In genomic region chr10:11827006-11827405, GRCh38 we compare ENCODE assay signal across 2 cellular contexts.
TF ChIP-seq lines count a peak whose summit lies in the region.

No MANE protein-coding gene starts in this region.

TF ChIP-seq in liver, 16 proteins besides CTCF, POLR2A, EP300 and RAD21 (continued from another document):
- no peak for TF ChIP-seq REST (IDR thresholded peaks at IDR 0.05)
- no peak for TF ChIP-seq HNF4A (conservative IDR thresholded peaks at IDR 0.05)
- no peak for TF ChIP-seq MAX (IDR thresholded peaks at IDR 0.05)
- no peak for TF ChIP-seq ZBTB33 (IDR thresholded peaks at IDR 0.05)
- TF ChIP-seq ATF3 (IDR thresholded peaks at IDR 0.05): no peak
- TF ChIP-seq JUND (IDR thresholded peaks at IDR 0.05): no peak
- no peak for TF ChIP-seq YY1 (IDR thresholded peaks at IDR 0.05)
- TF ChIP-seq FOXA2 (IDR thresholded peaks at IDR 0.05): no peak
- no peak for TF ChIP-seq SP1 (IDR thresholded peaks at IDR 0.05)
TF ChIP-seq in liver: peak in this region for 0.

TF ChIP-seq in HepG2, 621 proteins besides CTCF, POLR2A, EP300 and RAD21 (continued from another document):
- TF ChIP-seq DNMT1 (CRISPR knock-in tag; IDR thresholded peaks at IDR 0.05) (no peak), HDAC6 (IDR thresholded peaks at IDR 0.05; ENCODE audit: low read depth, low read length) (no peak), TEAD3 (CRISPR knock-in tag; optimal IDR thresholded peaks at IDR 0.05; ENCODE audit: borderline replicate concordance) (no peak), ZNF770 (CRISPR knock-in tag; IDR thresholded peaks at IDR 0.05) (no peak; the same call in 1 of the 2 replicates), ZBTB4 (CRISPR knock-in tag; IDR thresholded peaks at IDR 0.05; ENCODE audit: borderline replicate concordance) (no peak), PTBP1 (IDR thresholded peaks at IDR 0.05; ENCODE audit: low read depth, low read length, poor library complexity, severe bottlenecking) (no peak), MIER2 (CRISPR knock-in tag; IDR thresholded peaks at IDR 0.05) (no peak), HNF4A (CRISPR knock-in tag; IDR thresholded peaks at IDR 0.05) (no peak)
